In genomic region chr6:165662671-165663282, GRCh38 we compare ENCODE assay signal across 8 cellular contexts. TPM values are rescaled to one million over a fixed set of nuclear protein-coding genes. Genes with fewer than 3 reads are reported as not detected.
DNase-seq lines count a peak whose midpoint lies in the region; ATAC-seq, FAIRE-seq and TF ChIP-seq lines count a peak whose summit lies in the region.

TSS of gene PDE10A (minus strand) at chr6:165663241. CDS start at chr6:165662811, 430 bp downstream.

- TF ChIP-seq CTCF in AG10803 (conservative IDR thresholded peaks at IDR 0.05; ENCODE audit: low read length) (no peak), mesothelial cell of epicardium (IDR thresholded peaks at IDR 0.05; ENCODE audit: unreplicated experiment) (no peak)

- no peaks in the 10 kb centered on the region for H3K9me3 Mint-ChIP-seq in mesothelial cell of epicardium

- ATAC-seq in activated CD4-positive, CD25-positive, alpha-beta regulatory T cell treated with anti-CD3 and anti-CD28 coated beads, Interleukin-2, amount 50 U/mL, for 24 hours, result no peak

- H3K36me3 Mint-ChIP-seq in mesothelial cell of epicardium, result no peaks in the 10 kb centered on the region

- H3K27me3 Mint-ChIP-seq in mesothelial cell of epicardium (ENCODE audit: low read depth), result peaks cover 74% of the 10 kb centered on the region

- no peak for FAIRE-seq in urothelium cell line (lab: Jason Lieb, UNC)

- H3K36me3 ChIP-seq in endocrine pancreas (ENCODE audit: control insufficient read depth, insufficient read depth, low read length), result no peaks in the 10 kb centered on the region

- peak within 1 kb of the TSS; percentile 37 for H3K4me3 ChIP-seq in AG10803 (ENCODE audit: low read length)
- H3K4me3 ChIP-seq in endocrine pancreas (ENCODE audit: control insufficient read depth, insufficient read depth, low read length), result peak within 1 kb of the TSS; percentile 35

- H3K4me3 Mint-ChIP-seq in mesothelial cell of epicardium, result peak within 1 kb of the TSS; percentile 78

- H3K9me3 ChIP-seq in endocrine pancreas (ENCODE audit: control insufficient read depth, low read length), result no peaks in the 10 kb centered on the region

- H3K27me3 ChIP-seq in endocrine pancreas (ENCODE audit: control insufficient read depth, insufficient read depth, low read length), result peaks cover 5% of the 10 kb centered on the region

- no peak within 1 kb of the TSS for H3K27ac Mint-ChIP-seq in mesothelial cell of epicardium

- DNase-seq in AG10803 (ENCODE audit: low read depth), result peak; percentile 4
- DNase-seq in NCI-H1092 (lab: John Stamatoyannopoulos, UW), result peak; percentile 56
- DNase-seq in mesothelial cell of epicardium (ENCODE audit: low spot score in 2 of 2, unreplicated experiment in 2 of 2), result peak in 1 of 2 experiments; percentile 64
- peak; percentile 89 for DNase-seq in urothelium cell line (ENCODE audit: low spot score)
- DNase-seq in HuH-7 (ENCODE audit: low spot score), result no peak
- DNase-seq in NAMALWA (ENCODE audit: low spot score), result no peak

- H3K4me1 ChIP-seq in endocrine pancreas (ENCODE audit: control insufficient read depth, insufficient read depth, low read length), result no peaks in the 10 kb centered on the region

- peak within 1 kb of the TSS; percentile 7 for H3K9ac ChIP-seq in endocrine pancreas (ENCODE audit: control insufficient read depth, insufficient read depth, low read length)

- peaks cover 27% of the 10 kb centered on the region for H3K4me1 Mint-ChIP-seq in mesothelial cell of epicardium

RNA-seq across cellular contexts. Expression of gene PDE10A, which starts in this region (rescaled TPM):
- 12.8 to 14.3 TPM (median 13.0 TPM) in 3 replicates for total RNA-seq in mesothelial cell of epicardium

Comparison
In these comparisons a context has a peak if more than half of its experiments do, and no peak if none do; other contexts are left out.
1. DNase-seq: peak in AG10803 (single experiment), NCI-H1092 (single experiment) and urothelium cell line (single experiment); none in HuH-7 (single experiment) and NAMALWA (single experiment).